Comparison of ENCODE assay signal across 1 cellular context in the genomic region with DNA sequence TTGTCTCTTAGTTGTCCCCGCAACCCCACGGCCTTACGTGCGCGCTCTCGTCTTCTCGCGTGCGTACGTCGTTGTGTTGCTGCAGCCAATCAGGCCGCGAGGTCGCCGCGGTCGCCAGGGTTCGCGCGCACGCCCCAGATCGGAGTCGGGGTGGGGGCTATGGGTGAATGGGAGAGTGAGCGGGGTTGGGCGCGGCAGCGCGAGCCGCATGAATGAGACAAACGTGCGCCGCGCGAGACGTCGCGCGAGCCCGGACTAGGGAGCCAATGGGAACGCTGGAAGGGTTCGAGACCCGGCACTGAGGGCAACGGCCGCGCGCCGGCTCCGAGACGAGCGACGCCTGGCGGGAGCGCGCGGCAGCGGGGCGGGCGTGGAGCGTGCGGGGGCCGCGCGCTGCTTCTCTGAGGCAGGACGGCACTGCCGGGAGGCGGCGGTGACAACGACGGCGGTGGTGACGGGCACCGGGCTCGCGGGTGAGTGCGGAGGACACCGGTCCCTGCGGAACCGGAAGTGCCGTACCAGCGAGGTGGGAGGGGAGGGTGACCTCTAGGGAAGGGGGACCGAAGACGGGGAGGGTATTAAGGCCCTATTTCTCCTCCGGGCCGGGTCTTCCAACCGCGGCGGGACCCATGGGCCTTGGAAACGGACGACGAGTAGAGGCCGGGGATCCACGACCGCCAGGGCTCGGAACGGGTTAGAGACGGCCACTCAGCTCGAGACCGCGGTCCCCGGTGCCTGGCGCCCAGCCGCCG.
TF ChIP-seq lines count a peak whose summit lies in the region.

Gene ZDHHC5, plus strand, starts transcription at position 400 of the 752 bp plus-strand sequence. CDS start 4,977 bp downstream, outside the sequence.

TF ChIP-seq in HepG2, 621 proteins besides CTCF, POLR2A, EP300 and RAD21 (continued from another document and continues in another):
- TF ChIP-seq, protein P1, sequence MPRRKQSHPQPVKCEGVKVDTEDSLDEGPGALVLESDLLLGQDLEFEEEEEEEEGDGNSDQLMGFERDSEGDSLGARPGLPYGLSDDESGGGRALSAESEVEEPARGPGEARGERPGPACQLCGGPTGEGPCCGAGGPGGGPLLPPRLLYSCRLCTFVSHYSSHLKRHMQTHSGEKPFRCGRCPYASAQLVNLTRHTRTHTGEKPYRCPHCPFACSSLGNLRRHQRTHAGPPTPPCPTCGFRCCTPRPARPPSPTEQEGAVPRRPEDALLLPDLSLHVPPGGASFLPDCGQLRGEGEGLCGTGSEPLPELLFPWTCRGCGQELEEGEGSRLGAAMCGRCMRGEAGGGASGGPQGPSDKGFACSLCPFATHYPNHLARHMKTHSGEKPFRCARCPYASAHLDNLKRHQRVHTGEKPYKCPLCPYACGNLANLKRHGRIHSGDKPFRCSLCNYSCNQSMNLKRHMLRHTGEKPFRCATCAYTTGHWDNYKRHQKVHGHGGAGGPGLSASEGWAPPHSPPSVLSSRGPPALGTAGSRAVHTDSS (CRISPR knock-in tag; conservative IDR thresholded peaks at IDR 0.05) = 0 out of 2 replicates have a peak, but pooled peaks have one; percentile 32
- TF ChIP-seq MED13 (CRISPR knock-in tag; IDR thresholded peaks at IDR 0.05) = no peak; the same call in 1 of the 2 replicates
- TF ChIP-seq, protein P2, sequence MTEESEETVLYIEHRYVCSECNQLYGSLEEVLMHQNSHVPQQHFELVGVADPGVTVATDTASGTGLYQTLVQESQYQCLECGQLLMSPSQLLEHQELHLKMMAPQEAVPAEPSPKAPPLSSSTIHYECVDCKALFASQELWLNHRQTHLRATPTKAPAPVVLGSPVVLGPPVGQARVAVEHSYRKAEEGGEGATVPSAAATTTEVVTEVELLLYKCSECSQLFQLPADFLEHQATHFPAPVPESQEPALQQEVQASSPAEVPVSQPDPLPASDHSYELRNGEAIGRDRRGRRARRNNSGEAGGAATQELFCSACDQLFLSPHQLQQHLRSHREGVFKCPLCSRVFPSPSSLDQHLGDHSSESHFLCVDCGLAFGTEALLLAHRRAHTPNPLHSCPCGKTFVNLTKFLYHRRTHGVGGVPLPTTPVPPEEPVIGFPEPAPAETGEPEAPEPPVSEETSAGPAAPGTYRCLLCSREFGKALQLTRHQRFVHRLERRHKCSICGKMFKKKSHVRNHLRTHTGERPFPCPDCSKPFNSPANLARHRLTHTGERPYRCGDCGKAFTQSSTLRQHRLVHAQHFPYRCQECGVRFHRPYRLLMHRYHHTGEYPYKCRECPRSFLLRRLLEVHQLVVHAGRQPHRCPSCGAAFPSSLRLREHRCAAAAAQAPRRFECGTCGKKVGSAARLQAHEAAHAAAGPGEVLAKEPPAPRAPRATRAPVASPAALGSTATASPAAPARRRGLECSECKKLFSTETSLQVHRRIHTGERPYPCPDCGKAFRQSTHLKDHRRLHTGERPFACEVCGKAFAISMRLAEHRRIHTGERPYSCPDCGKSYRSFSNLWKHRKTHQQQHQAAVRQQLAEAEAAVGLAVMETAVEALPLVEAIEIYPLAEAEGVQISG (CRISPR knock-in tag; IDR thresholded peaks at IDR 0.05) = peak; percentile 91
- TF ChIP-seq ZNF180 (CRISPR knock-in tag; IDR thresholded peaks at IDR 0.05; ENCODE audit: borderline replicate concordance, low read depth) = no peak
- TF ChIP-seq ZNF432 (CRISPR knock-in tag; IDR thresholded peaks at IDR 0.05; ENCODE audit: borderline replicate concordance) = no peak
- 0 out of 2 replicates have a peak, but pooled peaks have one; percentile 50 for TF ChIP-seq ZNF253 (CRISPR knock-in tag; IDR thresholded peaks at IDR 0.05; ENCODE audit: borderline replicate concordance)
- TF ChIP-seq ZNF850 (CRISPR knock-in tag; conservative IDR thresholded peaks at IDR 0.05) = no peak
- TF ChIP-seq AGO2 (optimal IDR thresholded peaks at IDR 0.05; ENCODE audit: low read depth, low read length) = peak; percentile 76
- TF ChIP-seq, protein P3, sequence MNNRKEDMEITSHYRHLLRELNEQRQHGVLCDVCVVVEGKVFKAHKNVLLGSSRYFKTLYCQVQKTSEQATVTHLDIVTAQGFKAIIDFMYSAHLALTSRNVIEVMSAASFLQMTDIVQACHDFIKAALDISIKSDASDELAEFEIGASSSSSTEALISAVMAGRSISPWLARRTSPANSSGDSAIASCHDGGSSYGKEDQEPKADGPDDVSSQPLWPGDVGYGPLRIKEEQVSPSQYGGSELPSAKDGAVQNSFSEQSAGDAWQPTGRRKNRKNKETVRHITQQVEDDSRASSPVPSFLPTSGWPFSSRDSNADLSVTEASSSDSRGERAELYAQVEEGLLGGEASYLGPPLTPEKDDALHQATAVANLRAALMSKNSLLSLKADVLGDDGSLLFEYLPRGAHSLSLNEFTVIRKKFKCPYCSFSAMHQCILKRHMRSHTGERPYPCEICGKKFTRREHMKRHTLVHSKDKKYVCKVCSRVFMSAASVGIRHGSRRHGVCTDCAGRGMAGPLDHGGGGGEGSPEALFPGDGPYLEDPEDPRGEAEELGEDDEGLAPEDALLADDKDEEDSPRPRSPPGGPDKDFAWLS (CRISPR knock-in tag; IDR thresholded peaks at IDR 0.05; ENCODE audit: borderline replicate concordance) = no peak
- no peak for TF ChIP-seq AHR (CRISPR knock-in tag; IDR thresholded peaks at IDR 0.05)
- no peak for TF ChIP-seq DZIP1 (CRISPR knock-in tag; IDR thresholded peaks at IDR 0.05)
- TF ChIP-seq, protein P4, sequence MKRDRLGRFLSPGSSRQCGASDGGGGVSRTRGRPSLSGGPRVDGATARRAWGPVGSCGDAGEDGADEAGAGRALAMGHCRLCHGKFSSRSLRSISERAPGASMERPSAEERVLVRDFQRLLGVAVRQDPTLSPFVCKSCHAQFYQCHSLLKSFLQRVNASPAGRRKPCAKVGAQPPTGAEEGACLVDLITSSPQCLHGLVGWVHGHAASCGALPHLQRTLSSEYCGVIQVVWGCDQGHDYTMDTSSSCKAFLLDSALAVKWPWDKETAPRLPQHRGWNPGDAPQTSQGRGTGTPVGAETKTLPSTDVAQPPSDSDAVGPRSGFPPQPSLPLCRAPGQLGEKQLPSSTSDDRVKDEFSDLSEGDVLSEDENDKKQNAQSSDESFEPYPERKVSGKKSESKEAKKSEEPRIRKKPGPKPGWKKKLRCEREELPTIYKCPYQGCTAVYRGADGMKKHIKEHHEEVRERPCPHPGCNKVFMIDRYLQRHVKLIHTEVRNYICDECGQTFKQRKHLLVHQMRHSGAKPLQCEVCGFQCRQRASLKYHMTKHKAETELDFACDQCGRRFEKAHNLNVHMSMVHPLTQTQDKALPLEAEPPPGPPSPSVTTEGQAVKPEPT (CRISPR knock-in tag; IDR thresholded peaks at IDR 0.05; ENCODE audit: low read depth) = 0 out of 2 replicates have a peak, but pooled peaks have one; percentile 46
- no peak for TF ChIP-seq ZNF451 (CRISPR knock-in tag; IDR thresholded peaks at IDR 0.05)
- TF ChIP-seq ZNF329 (CRISPR knock-in tag; IDR thresholded peaks at IDR 0.05; ENCODE audit: low read depth) = no peak
- TF ChIP-seq ZBTB10 (CRISPR knock-in tag; IDR thresholded peaks at IDR 0.05; ENCODE audit: borderline replicate concordance) = no peak
- TF ChIP-seq MAFF (IDR thresholded peaks at IDR 0.05; ENCODE audit: low read depth, low read length) = no peak
- peak; percentile 65; the same call in 1 of the 2 replicates for TF ChIP-seq ZZZ3 (CRISPR knock-in tag; IDR thresholded peaks at IDR 0.05; ENCODE audit: borderline replicate concordance)
- no peak for TF ChIP-seq ZNF598 (CRISPR knock-in tag; IDR thresholded peaks at IDR 0.05; ENCODE audit: borderline replicate concordance)
- TF ChIP-seq DPF2 (CRISPR knock-in tag; IDR thresholded peaks at IDR 0.05; ENCODE audit: borderline replicate concordance, low read depth) = no peak
- TF ChIP-seq SUZ12 (IDR thresholded peaks at IDR 0.05; ENCODE audit: low read depth, low read length) = no peak
- TF ChIP-seq ZMAT3 (CRISPR knock-in tag; conservative IDR thresholded peaks at IDR 0.05) = no peak
- TF ChIP-seq GATAD2A (CRISPR knock-in tag; IDR thresholded peaks at IDR 0.05) = no peak
- no peak for TF ChIP-seq ETV6 (CRISPR knock-in tag; conservative IDR thresholded peaks at IDR 0.05)
- 0 out of 2 replicates have a peak, but pooled peaks have one; percentile 63 for TF ChIP-seq THAP8 (CRISPR knock-in tag; IDR thresholded peaks at IDR 0.05; ENCODE audit: borderline replicate concordance)
- no peak for TF ChIP-seq STAT5B (CRISPR knock-in tag; IDR thresholded peaks at IDR 0.05)
- TF ChIP-seq KMT2A (CRISPR knock-in tag; IDR thresholded peaks at IDR 0.05) = no peak; the same call in 1 of the 2 replicates
- no peak; the same call in 1 of the 2 replicates for TF ChIP-seq ZBTB38 (CRISPR knock-in tag; IDR thresholded peaks at IDR 0.05)
- no peak for TF ChIP-seq MEIS1 (CRISPR knock-in tag; IDR thresholded peaks at IDR 0.05; ENCODE audit: borderline replicate concordance)
- no peak for TF ChIP-seq ZNF3 (CRISPR knock-in tag; IDR thresholded peaks at IDR 0.05)
- TF ChIP-seq FLYWCH1 (CRISPR knock-in tag; IDR thresholded peaks at IDR 0.05) = no peak
- peak; percentile 42 to 59; a peak in 3 of 4 replicates for TF ChIP-seq HMGXB4 (CRISPR knock-in tag; IDR thresholded peaks at IDR 0.05; ENCODE audit: borderline replicate concordance in 1 of 2, low read depth in 1 of 2)
- peak; percentile 69 for TF ChIP-seq HNRNPLL (IDR thresholded peaks at IDR 0.05; ENCODE audit: low read depth, low read length, poor library complexity, severe bottlenecking)
- TF ChIP-seq ZFP1 (CRISPR knock-in tag; IDR thresholded peaks at IDR 0.05) = no peak
- TF ChIP-seq ZNF235 (CRISPR knock-in tag; IDR thresholded peaks at IDR 0.05; ENCODE audit: borderline replicate concordance) = no peak; the same call in 1 of the 2 replicates
- TF ChIP-seq CBX2 (IDR thresholded peaks at IDR 0.05; ENCODE audit: low read depth, low read length) = no peak
- no peak for TF ChIP-seq CBX2 (CRISPR knock-in tag; IDR thresholded peaks at IDR 0.05; ENCODE audit: low read depth)
- no peak for TF ChIP-seq ZNF562 (CRISPR knock-in tag; IDR thresholded peaks at IDR 0.05; ENCODE audit: borderline replicate concordance)
- TF ChIP-seq TRIM24 (CRISPR knock-in tag; IDR thresholded peaks at IDR 0.05) = no peak
- TF ChIP-seq LBX2 (CRISPR knock-in tag; IDR thresholded peaks at IDR 0.05; ENCODE audit: borderline replicate concordance) = no peak; the same call in 1 of the 2 replicates
- no peak; the same call in 1 of the 2 replicates for TF ChIP-seq TARDBP (CRISPR knock-in tag; IDR thresholded peaks at IDR 0.05)
